ENCODE assay signal across 26 cellular contexts in genomic region chr20:49112596-49113274, GRCh38.
DNase-seq lines count a peak whose midpoint lies in the region; ATAC-seq and TF ChIP-seq lines count a peak whose summit lies in the region.
"Had no signal": no experiment of that assay in that cellular context is flagged by ENCODE, and none has a peak within 500 bp of the region (broad histone marks: within the 10 kb centered on the region; RNA-seq: fewer than 3 reads in every experiment).

No MANE protein-coding gene starts in this region.

- H3F3A ChIP-seq in smooth muscle cell (ENCODE audit: low read depth): no peaks in the 10 kb centered on the region

- H2AFZ ChIP-seq in smooth muscle cell (ENCODE audit: low read depth): no peak overlapping the region

- no peaks in the 10 kb centered on the region for H3K27me3 Mint-ChIP-seq in activated CD8-positive, alpha-beta T cell treated with anti-CD3 and anti-CD28 coated beads for 36 hours
- no peaks in the 10 kb centered on the region for H3K27me3 Mint-ChIP-seq in activated CD8-positive, alpha-beta T cell treated with anti-CD3 and anti-CD28 coated beads, Interleukin-2, amount 10 ng/mL, durations not matched to agents 7 days and 5 days (ENCODE audit: low read depth)
- H3K27me3 Mint-ChIP-seq in activated B cell treated with CpG ODN at 0.5 μM for 24 hours (no peaks in the 10 kb centered on the region), natural killer cell (ENCODE audit: low read depth in 2 of 2) (no peaks in the 10 kb centered on the region)
- H3K27me3 Mint-ChIP-seq: T-cell had no signal

- H3K36me3 ChIP-seq in smooth muscle cell (ENCODE audit: low read depth) (peaks cover 19% of the 10 kb centered on the region), upper lobe of right lung (peaks cover 67% of the 10 kb centered on the region)

- H3K27ac ChIP-seq in smooth muscle cell (ENCODE audit: low read depth) (peak overlapping the region; percentile 28), upper lobe of right lung (no peak overlapping the region)
- H3K27ac ChIP-seq: A549, ascending aorta, C4-2B, esophagus squamous epithelium, neutrophil, upper lobe of left lung had no signal

- H3K36me3 Mint-ChIP-seq in activated CD8-positive, alpha-beta T cell treated with anti-CD3 and anti-CD28 coated beads for 36 hours (ENCODE audit: low read depth): peaks cover 48% of the 10 kb centered on the region
- H3K36me3 Mint-ChIP-seq in activated CD8-positive, alpha-beta T cell treated with anti-CD3 and anti-CD28 coated beads, Interleukin-2, amount 10 ng/mL, durations not matched to agents 7 days and 5 days (ENCODE audit: low read depth): peaks cover 55% of the 10 kb centered on the region
- H3K36me3 Mint-ChIP-seq in activated B cell treated with CpG ODN at 0.5 μM for 24 hours (ENCODE audit: low read depth) (peaks cover 66% of the 10 kb centered on the region), natural killer cell (peaks cover 6% of the 10 kb centered on the region)

- no peaks in the 10 kb centered on the region for H4K20me1 ChIP-seq in smooth muscle cell (ENCODE audit: low read depth)

- H3K9ac ChIP-seq in smooth muscle cell (ENCODE audit: low read depth): no peak overlapping the region

- H3K27me3 ChIP-seq in smooth muscle cell (ENCODE audit: low read depth) (no peaks in the 10 kb centered on the region), upper lobe of right lung (no peaks in the 10 kb centered on the region)
- H3K27me3 ChIP-seq: ascending aorta, esophagus squamous epithelium, neutrophil, upper lobe of left lung had no signal

- no peaks in the 10 kb centered on the region for H3K9me3 Mint-ChIP-seq in activated CD8-positive, alpha-beta T cell treated with anti-CD3 and anti-CD28 coated beads for 36 hours
- no peaks in the 10 kb centered on the region for H3K9me3 Mint-ChIP-seq in activated CD8-positive, alpha-beta T cell treated with anti-CD3 and anti-CD28 coated beads, Interleukin-2, amount 10 ng/mL, durations not matched to agents 7 days and 5 days (ENCODE audit: insufficient read depth)
- peaks cover 3% of the 10 kb centered on the region for H3K9me3 Mint-ChIP-seq in activated B cell treated with CpG ODN at 0.5 μM for 24 hours
- H3K9me3 Mint-ChIP-seq in natural killer cell: no peaks in the 10 kb centered on the region
- H3K9me3 Mint-ChIP-seq: activated naive CD4-positive, alpha-beta T cell treated with anti-CD3 and anti-CD28 coated beads for 36 hours; T-cell had no signal

- H3K4me3 Mint-ChIP-seq in activated CD8-positive, alpha-beta T cell treated with anti-CD3 and anti-CD28 coated beads for 36 hours: no peak overlapping the region
- no peak overlapping the region for H3K4me3 Mint-ChIP-seq in activated CD8-positive, alpha-beta T cell treated with anti-CD3 and anti-CD28 coated beads, Interleukin-2, amount 10 ng/mL, durations not matched to agents 7 days and 5 days
- H3K4me3 Mint-ChIP-seq in activated B cell treated with CpG ODN at 0.5 μM for 24 hours (no peak overlapping the region), natural killer cell (no peak overlapping the region)
- H3K4me3 Mint-ChIP-seq: activated naive CD4-positive, alpha-beta T cell treated with anti-CD3 and anti-CD28 coated beads for 36 hours; T-cell had no signal

- whole genome bisulfite sequencing in smooth muscle cell (ENCODE audit: low lambda C conversion rate): 89% methylated on average over 15 of the region's 15 CpGs

- H3K4me3 ChIP-seq in fibroblast of villous mesenchyme (ENCODE audit: low read depth, low read length) (no peak overlapping the region), smooth muscle cell (no peak overlapping the region), upper lobe of right lung (no peak overlapping the region)
- H3K4me3 ChIP-seq: A549, ascending aorta, esophagus squamous epithelium, GM12878, upper lobe of left lung had no signal

- H3K9me3 ChIP-seq in smooth muscle cell (replicated peaks; ENCODE audit: low read depth) (no peaks in the 10 kb centered on the region), upper lobe of right lung (no peaks in the 10 kb centered on the region)
- H3K9me3 ChIP-seq: A549, ascending aorta, esophagus squamous epithelium, neutrophil, upper lobe of left lung had no signal

- TF ChIP-seq CTCF in activated CD8-positive, alpha-beta T cell treated with anti-CD3 and anti-CD28 coated beads for 36 hours (IDR thresholded peaks at IDR 0.05): no peak
- TF ChIP-seq CTCF in activated B cell treated with CpG ODN at 0.5 μM for 24 hours (IDR thresholded peaks at IDR 0.05) (no peak), fibroblast of villous mesenchyme (IDR thresholded peaks at IDR 0.05; ENCODE audit: insufficient read depth, low read depth, low read length) (no peak), smooth muscle cell (IDR thresholded peaks at IDR 0.05; ENCODE audit: borderline replicate concordance, insufficient read depth, poor library complexity, severe bottlenecking) (no peak), natural killer cell (IDR thresholded peaks at IDR 0.05) (no peak), upper lobe of right lung (IDR thresholded peaks at IDR 0.05) (no peak)

- POLR2A ChIA-PET in activated CD8-positive, alpha-beta T cell treated with anti-CD3 and anti-CD28 coated beads for 36 hours (lab: Charles Lee): interaction anchor here (1.4 kb wide), 1 partner anchor 11 kb away, joined by 4 read pairs; no protein-coding TSS in a partner anchor
- POLR2A ChIA-PET in activated CD8-positive, alpha-beta T cell treated with anti-CD3 and anti-CD28 coated beads, Interleukin-2, amount 10 ng/mL, durations not matched to agents 7 days and 5 days (lab: Charles Lee): no interaction called here
- POLR2A ChIA-PET in activated B cell treated with CpG ODN at 0.5 μM for 24 hours (lab: Charles Lee): interaction anchor here (0.8 kb wide), 1 partner anchor 16 kb away, joined by 3 read pairs; no protein-coding TSS in a partner anchor

- H3K79me2 ChIP-seq in smooth muscle cell (ENCODE audit: low read depth): no peaks in the 10 kb centered on the region

- intact Hi-C loops in activated CD8-positive, alpha-beta T cell treated with anti-CD3 and anti-CD28 coated beads for 36 hours (cut with micrococcal nuclease): no loop called here
- intact Hi-C loops in activated B cell treated with CpG ODN at 0.5 μM for 24 hours (cut with micrococcal nuclease) (no loop called here), natural killer cell (cut with micrococcal nuclease) (no loop called here), upper lobe of right lung (cut with DNase I) (no loop called here)

- no peak for ATAC-seq in activated CD8-positive, alpha-beta T cell treated with anti-CD3 and anti-CD28 coated beads for 36 hours
- no peak for ATAC-seq in activated CD8-positive, alpha-beta T cell treated with anti-CD3 and anti-CD28 coated beads, Interleukin-2, amount 10 ng/mL, durations not matched to agents 7 days and 5 days
- ATAC-seq in activated B cell treated with CpG ODN at 0.5 μM for 24 hours (ENCODE audit: low read depth) (no peak), natural killer cell (no peak), upper lobe of right lung (no peak)
- ATAC-seq: A549, GM12878, left lobe of liver, PC-3, T-cell had no signal

- H3K4me1 ChIP-seq in smooth muscle cell (ENCODE audit: low read depth): no peaks in the 10 kb centered on the region
- no peaks in the 10 kb centered on the region for H3K4me1 ChIP-seq in upper lobe of right lung
- H3K4me1 ChIP-seq: A549, ascending aorta, esophagus squamous epithelium, upper lobe of left lung had no signal

- no peaks in the 10 kb centered on the region for H3K4me1 Mint-ChIP-seq in activated CD8-positive, alpha-beta T cell treated with anti-CD3 and anti-CD28 coated beads for 36 hours (ENCODE audit: low read depth)
- no peaks in the 10 kb centered on the region for H3K4me1 Mint-ChIP-seq in activated CD8-positive, alpha-beta T cell treated with anti-CD3 and anti-CD28 coated beads, Interleukin-2, amount 10 ng/mL, durations not matched to agents 7 days and 5 days (ENCODE audit: low read depth)
- H3K4me1 Mint-ChIP-seq in activated B cell treated with CpG ODN at 0.5 μM for 24 hours: no peaks in the 10 kb centered on the region
- peaks cover 5% of the 10 kb centered on the region in 2 donors for H3K4me1 Mint-ChIP-seq in natural killer cell
- H3K4me1 Mint-ChIP-seq: T-cell had no signal

- no peak overlapping the region for H3K4me2 ChIP-seq in smooth muscle cell
- H3K4me2 ChIP-seq: A549 had no signal

- CTCF ChIA-PET in activated CD8-positive, alpha-beta T cell treated with anti-CD3 and anti-CD28 coated beads for 36 hours (lab: Charles Lee): no interaction called here
- CTCF ChIA-PET in activated CD8-positive, alpha-beta T cell treated with anti-CD3 and anti-CD28 coated beads, Interleukin-2, amount 10 ng/mL, durations not matched to agents 7 days and 5 days (lab: Charles Lee): no interaction called here
- CTCF ChIA-PET in activated B cell treated with CpG ODN at 0.5 μM for 24 hours (lab: Charles Lee): no interaction called here

- DNase-seq in activated CD8-positive, alpha-beta T cell treated with anti-CD3 and anti-CD28 coated beads for 36 hours: no peak
- no peak for DNase-seq in activated CD8-positive, alpha-beta T cell treated with anti-CD3 and anti-CD28 coated beads, Interleukin-2, amount 10 ng/mL, durations not matched to agents 7 days and 5 days
- no peak for DNase-seq in activated B cell treated with CpG ODN at 0.5 μM for 24 hours
- DNase-seq in fibroblast of villous mesenchyme (ENCODE audit: low read depth): peak; percentile 5
- DNase-seq in smooth muscle cell (lab: John Stamatoyannopoulos, UW; ENCODE audit: unreplicated experiment): no peak
- DNase-seq in natural killer cell: no peak
- DNase-seq in NCI-H1092 treated with DMSO at 0.1 percent for 48 hours (lab: John Stamatoyannopoulos, UW): no peak
- DNase-seq in upper lobe of right lung: no peak
- DNase-seq: activated CD4-positive, alpha-beta T cell treated with anti-CD3 and anti-CD28 coated beads, Interleukin-2, amount 50 U/mL, for 1 hour; activated naive CD4-positive, alpha-beta T cell treated with anti-CD3 and anti-CD28 coated beads for 36 hours; activated T-cell treated with anti-CD3 and anti-CD28 coated beads for 4 hours; effector memory CD4-positive, alpha-beta T cell; esophagus squamous epithelium; Karpas-422; NCI-H2029 treated with DMSO at 0.1 percent for 48 hours; PC-3; SIG-M5; stimulated activated CD4-positive, alpha-beta T cell treated with anti-CD3 and anti-CD28 coated beads, Interleukin-12 subunit alpha, Interleukin-12 subunit beta, amount 100 ng/mL, for 4 hours; T-cell; upper lobe of left lung had no signal

- peak overlapping the region; percentile 22 for H3K27ac Mint-ChIP-seq in activated CD8-positive, alpha-beta T cell treated with anti-CD3 and anti-CD28 coated beads for 36 hours
- H3K27ac Mint-ChIP-seq in activated CD8-positive, alpha-beta T cell treated with anti-CD3 and anti-CD28 coated beads, Interleukin-2, amount 10 ng/mL, durations not matched to agents 7 days and 5 days: no peak overlapping the region
- H3K27ac Mint-ChIP-seq in activated B cell treated with CpG ODN at 0.5 μM for 24 hours: peak overlapping the region; percentile 33
- H3K27ac Mint-ChIP-seq in natural killer cell: no peak overlapping the region
- H3K27ac Mint-ChIP-seq: activated naive CD4-positive, alpha-beta T cell treated with anti-CD3 and anti-CD28 coated beads for 36 hours; T-cell had no signal

Comparison
In these comparisons a context has a peak if more than half of its experiments do, and no peak if none do; other contexts are left out.
1. H3K27ac Mint-ChIP-seq: peak in activated CD8-positive, alpha-beta T cell treated with anti-CD3 and anti-CD28 coated beads for 36 hours (single experiment) and activated B cell treated with CpG ODN at 0.5 μM for 24 hours (single experiment); none in activated CD8-positive, alpha-beta T cell treated with anti-CD3 and anti-CD28 coated beads, Interleukin-2, amount 10 ng/mL, durations not matched to agents 7 days and 5 days (single experiment) and natural killer cell (0 of 2).